ENCODE assay signal across 2 cellular contexts in the genomic region with DNA sequence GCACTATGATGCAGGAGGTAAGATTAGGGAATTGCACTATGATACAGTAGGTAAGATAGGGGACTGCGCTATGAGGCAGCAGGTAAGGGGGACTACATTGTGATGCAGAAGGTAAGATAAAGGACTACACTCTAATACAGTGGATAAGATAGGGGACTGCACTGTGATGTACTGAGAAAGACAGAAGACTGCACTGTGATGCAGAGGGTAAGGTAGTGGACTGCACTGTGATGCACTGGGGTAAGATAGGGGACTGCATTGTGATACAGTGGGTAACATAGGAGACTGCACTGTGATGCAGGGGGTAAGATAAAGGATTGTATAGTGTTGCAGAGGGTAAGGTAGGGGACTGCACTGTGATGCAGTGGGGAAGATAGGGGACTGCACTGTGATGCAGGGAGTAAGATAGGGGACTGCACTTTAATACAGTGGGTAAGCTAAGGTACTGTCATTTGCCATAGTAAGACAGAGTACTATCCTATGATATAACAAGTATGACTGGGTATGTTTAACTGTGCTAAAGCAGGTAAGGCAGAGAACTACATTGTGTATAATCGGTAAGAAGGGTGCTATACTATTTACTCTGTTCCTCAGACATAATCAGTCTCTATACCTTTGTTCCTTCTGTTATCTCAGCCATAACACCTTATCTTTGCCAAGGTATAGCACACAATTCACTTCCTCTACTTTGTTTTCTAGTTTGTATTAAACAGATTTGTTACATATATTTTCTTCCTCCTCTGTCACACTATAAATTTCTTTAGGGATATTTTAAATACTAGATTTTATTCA.
TF ChIP-seq lines count a peak whose summit lies in the region.

No MANE protein-coding gene starts in this region.

TF ChIP-seq in GM23338, 12 proteins besides CTCF, POLR2A, EP300 and RAD21 (continued from another document):
- TF ChIP-seq, protein P1, sequence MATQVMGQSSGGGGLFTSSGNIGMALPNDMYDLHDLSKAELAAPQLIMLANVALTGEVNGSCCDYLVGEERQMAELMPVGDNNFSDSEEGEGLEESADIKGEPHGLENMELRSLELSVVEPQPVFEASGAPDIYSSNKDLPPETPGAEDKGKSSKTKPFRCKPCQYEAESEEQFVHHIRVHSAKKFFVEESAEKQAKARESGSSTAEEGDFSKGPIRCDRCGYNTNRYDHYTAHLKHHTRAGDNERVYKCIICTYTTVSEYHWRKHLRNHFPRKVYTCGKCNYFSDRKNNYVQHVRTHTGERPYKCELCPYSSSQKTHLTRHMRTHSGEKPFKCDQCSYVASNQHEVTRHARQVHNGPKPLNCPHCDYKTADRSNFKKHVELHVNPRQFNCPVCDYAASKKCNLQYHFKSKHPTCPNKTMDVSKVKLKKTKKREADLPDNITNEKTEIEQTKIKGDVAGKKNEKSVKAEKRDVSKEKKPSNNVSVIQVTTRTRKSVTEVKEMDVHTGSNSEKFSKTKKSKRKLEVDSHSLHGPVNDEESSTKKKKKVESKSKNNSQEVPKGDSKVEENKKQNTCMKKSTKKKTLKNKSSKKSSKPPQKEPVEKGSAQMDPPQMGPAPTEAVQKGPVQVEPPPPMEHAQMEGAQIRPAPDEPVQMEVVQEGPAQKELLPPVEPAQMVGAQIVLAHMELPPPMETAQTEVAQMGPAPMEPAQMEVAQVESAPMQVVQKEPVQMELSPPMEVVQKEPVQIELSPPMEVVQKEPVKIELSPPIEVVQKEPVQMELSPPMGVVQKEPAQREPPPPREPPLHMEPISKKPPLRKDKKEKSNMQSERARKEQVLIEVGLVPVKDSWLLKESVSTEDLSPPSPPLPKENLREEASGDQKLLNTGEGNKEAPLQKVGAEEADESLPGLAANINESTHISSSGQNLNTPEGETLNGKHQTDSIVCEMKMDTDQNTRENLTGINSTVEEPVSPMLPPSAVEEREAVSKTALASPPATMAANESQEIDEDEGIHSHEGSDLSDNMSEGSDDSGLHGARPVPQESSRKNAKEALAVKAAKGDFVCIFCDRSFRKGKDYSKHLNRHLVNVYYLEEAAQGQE (IDR thresholded peaks at IDR 0.05; ENCODE audit: unreplicated experiment) = no peak
- TF ChIP-seq EZH2phosphoT487 (IDR thresholded peaks at IDR 0.05; ENCODE audit: unreplicated experiment) = no peak
- no peak for TF ChIP-seq ZNF462 (CRISPR knock-in tag; IDR thresholded peaks at IDR 0.05)
- no peak for TF ChIP-seq NANOG (IDR thresholded peaks at IDR 0.05; ENCODE audit: borderline replicate concordance)
- no peak for TF ChIP-seq ETS1 (IDR thresholded peaks at IDR 0.05)
- no peak for TF ChIP-seq POLR2AphosphoS5 (IDR thresholded peaks at IDR 0.05; ENCODE audit: low read depth)

TF ChIP-seq in WTC11, 78 proteins besides CTCF, POLR2A, EP300 and RAD21 (continued from another document):
- no peak for TF ChIP-seq PRDM15 (CRISPR knock-in tag; IDR thresholded peaks at IDR 0.05)
- no peak for TF ChIP-seq ZNF138 (CRISPR knock-in tag; conservative IDR thresholded peaks at IDR 0.05)
- TF ChIP-seq HMGXB4 (CRISPR knock-in tag; IDR thresholded peaks at IDR 0.05) = no peak
- no peak for TF ChIP-seq ETV6 (CRISPR knock-in tag; IDR thresholded peaks at IDR 0.05)
- no peak for TF ChIP-seq TP53 (CRISPR knock-in tag; IDR thresholded peaks at IDR 0.05)
- TF ChIP-seq NR2C2 (CRISPR knock-in tag; IDR thresholded peaks at IDR 0.05) = no peak
- TF ChIP-seq ATF1 (CRISPR knock-in tag; IDR thresholded peaks at IDR 0.05) = no peak
- TF ChIP-seq ZBTB21 (CRISPR knock-in tag; IDR thresholded peaks at IDR 0.05; ENCODE audit: borderline replicate concordance) = no peak
- TF ChIP-seq MYBL2 (CRISPR knock-in tag; IDR thresholded peaks at IDR 0.05) = no peak
- TF ChIP-seq E2F5 (CRISPR knock-in tag; IDR thresholded peaks at IDR 0.05) = no peak
- TF ChIP-seq, protein P2, sequence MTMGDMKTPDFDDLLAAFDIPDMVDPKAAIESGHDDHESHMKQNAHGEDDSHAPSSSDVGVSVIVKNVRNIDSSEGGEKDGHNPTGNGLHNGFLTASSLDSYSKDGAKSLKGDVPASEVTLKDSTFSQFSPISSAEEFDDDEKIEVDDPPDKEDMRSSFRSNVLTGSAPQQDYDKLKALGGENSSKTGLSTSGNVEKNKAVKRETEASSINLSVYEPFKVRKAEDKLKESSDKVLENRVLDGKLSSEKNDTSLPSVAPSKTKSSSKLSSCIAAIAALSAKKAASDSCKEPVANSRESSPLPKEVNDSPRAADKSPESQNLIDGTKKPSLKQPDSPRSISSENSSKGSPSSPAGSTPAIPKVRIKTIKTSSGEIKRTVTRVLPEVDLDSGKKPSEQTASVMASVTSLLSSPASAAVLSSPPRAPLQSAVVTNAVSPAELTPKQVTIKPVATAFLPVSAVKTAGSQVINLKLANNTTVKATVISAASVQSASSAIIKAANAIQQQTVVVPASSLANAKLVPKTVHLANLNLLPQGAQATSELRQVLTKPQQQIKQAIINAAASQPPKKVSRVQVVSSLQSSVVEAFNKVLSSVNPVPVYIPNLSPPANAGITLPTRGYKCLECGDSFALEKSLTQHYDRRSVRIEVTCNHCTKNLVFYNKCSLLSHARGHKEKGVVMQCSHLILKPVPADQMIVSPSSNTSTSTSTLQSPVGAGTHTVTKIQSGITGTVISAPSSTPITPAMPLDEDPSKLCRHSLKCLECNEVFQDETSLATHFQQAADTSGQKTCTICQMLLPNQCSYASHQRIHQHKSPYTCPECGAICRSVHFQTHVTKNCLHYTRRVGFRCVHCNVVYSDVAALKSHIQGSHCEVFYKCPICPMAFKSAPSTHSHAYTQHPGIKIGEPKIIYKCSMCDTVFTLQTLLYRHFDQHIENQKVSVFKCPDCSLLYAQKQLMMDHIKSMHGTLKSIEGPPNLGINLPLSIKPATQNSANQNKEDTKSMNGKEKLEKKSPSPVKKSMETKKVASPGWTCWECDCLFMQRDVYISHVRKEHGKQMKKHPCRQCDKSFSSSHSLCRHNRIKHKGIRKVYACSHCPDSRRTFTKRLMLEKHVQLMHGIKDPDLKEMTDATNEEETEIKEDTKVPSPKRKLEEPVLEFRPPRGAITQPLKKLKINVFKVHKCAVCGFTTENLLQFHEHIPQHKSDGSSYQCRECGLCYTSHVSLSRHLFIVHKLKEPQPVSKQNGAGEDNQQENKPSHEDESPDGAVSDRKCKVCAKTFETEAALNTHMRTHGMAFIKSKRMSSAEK (CRISPR knock-in tag; IDR thresholded peaks at IDR 0.05; ENCODE audit: borderline replicate concordance) = no peak
